Comparison of ENCODE assay signal across 1 cellular context in the genomic region with DNA sequence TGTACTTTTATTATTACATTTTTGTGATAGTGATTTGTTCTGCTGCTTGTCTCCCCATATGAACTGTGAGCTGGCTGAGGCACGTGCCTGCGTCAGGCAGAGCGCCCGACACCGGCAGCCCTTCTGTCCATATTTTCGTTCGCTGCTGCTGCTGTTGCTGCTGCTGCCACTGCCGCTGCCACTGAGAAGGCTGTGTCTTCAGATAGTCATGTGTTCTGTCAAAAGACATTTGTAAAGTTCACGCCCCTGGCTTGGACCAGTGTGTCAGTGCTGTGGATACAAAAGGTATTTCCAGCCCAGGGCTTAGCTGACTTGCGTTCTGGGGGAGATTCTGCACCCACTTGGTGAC.
TF ChIP-seq lines count a peak whose summit lies in the region.

No MANE protein-coding gene starts in this region.

TF ChIP-seq in SK-N-SH, 30 proteins besides CTCF, POLR2A, EP300 and RAD21:
- no peak for TF ChIP-seq GATA2 (CRISPR knock-in tag; IDR thresholded peaks at IDR 0.05)
- TF ChIP-seq TEAD4 (IDR thresholded peaks at IDR 0.05; ENCODE audit: borderline replicate concordance, insufficient read depth) = no peak
- TF ChIP-seq, protein P1, sequence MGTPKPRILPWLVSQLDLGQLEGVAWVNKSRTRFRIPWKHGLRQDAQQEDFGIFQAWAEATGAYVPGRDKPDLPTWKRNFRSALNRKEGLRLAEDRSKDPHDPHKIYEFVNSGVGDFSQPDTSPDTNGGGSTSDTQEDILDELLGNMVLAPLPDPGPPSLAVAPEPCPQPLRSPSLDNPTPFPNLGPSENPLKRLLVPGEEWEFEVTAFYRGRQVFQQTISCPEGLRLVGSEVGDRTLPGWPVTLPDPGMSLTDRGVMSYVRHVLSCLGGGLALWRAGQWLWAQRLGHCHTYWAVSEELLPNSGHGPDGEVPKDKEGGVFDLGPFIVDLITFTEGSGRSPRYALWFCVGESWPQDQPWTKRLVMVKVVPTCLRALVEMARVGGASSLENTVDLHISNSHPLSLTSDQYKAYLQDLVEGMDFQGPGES (IDR thresholded peaks at IDR 0.05; ENCODE audit: low read depth, low read length) = no peak
- no peak for TF ChIP-seq FOXM1 (IDR thresholded peaks at IDR 0.05; ENCODE audit: low read depth)
- no peak for TF ChIP-seq NRF1 (IDR thresholded peaks at IDR 0.05; ENCODE audit: low read depth, low read length)
- TF ChIP-seq, protein P2, sequence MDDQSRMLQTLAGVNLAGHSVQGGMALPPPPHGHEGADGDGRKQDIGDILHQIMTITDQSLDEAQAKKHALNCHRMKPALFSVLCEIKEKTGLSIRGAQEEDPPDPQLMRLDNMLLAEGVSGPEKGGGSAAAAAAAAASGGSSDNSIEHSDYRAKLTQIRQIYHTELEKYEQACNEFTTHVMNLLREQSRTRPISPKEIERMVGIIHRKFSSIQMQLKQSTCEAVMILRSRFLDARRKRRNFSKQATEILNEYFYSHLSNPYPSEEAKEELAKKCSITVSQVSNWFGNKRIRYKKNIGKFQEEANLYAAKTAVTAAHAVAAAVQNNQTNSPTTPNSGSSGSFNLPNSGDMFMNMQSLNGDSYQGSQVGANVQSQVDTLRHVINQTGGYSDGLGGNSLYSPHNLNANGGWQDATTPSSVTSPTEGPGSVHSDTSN (IDR thresholded peaks at IDR 0.05) = no peak
- TF ChIP-seq, protein P3, sequence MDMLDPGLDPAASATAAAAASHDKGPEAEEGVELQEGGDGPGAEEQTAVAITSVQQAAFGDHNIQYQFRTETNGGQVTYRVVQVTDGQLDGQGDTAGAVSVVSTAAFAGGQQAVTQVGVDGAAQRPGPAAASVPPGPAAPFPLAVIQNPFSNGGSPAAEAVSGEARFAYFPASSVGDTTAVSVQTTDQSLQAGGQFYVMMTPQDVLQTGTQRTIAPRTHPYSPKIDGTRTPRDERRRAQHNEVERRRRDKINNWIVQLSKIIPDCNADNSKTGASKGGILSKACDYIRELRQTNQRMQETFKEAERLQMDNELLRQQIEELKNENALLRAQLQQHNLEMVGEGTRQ (IDR thresholded peaks at IDR 0.05; ENCODE audit: borderline replicate concordance, low read depth, low read length) = no peak
- TF ChIP-seq RXRA (IDR thresholded peaks at IDR 0.05; ENCODE audit: borderline replicate concordance, low read depth) = no peak
- TF ChIP-seq GABPA (IDR thresholded peaks at IDR 0.05; ENCODE audit: low read depth) = no peak
- TF ChIP-seq, protein P4, sequence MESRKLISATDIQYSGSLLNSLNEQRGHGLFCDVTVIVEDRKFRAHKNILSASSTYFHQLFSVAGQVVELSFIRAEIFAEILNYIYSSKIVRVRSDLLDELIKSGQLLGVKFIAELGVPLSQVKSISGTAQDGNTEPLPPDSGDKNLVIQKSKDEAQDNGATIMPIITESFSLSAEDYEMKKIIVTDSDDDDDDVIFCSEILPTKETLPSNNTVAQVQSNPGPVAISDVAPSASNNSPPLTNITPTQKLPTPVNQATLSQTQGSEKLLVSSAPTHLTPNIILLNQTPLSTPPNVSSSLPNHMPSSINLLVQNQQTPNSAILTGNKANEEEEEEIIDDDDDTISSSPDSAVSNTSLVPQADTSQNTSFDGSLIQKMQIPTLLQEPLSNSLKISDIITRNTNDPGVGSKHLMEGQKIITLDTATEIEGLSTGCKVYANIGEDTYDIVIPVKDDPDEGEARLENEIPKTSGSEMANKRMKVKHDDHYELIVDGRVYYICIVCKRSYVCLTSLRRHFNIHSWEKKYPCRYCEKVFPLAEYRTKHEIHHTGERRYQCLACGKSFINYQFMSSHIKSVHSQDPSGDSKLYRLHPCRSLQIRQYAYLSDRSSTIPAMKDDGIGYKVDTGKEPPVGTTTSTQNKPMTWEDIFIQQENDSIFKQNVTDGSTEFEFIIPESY (IDR thresholded peaks at IDR 0.05; ENCODE audit: borderline replicate concordance, low read depth) = no peak
- TF ChIP-seq POLR2AphosphoS5 (IDR thresholded peaks at IDR 0.05; ENCODE audit: low read depth, low read length) = no peak
- TF ChIP-seq, protein P5, sequence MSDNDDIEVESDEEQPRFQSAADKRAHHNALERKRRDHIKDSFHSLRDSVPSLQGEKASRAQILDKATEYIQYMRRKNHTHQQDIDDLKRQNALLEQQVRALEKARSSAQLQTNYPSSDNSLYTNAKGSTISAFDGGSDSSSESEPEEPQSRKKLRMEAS (IDR thresholded peaks at IDR 0.05; ENCODE audit: low read depth) = no peak
- no peak for TF ChIP-seq TAF1 (IDR thresholded peaks at IDR 0.05; ENCODE audit: borderline replicate concordance, low read depth, low read length)
- no peak for TF ChIP-seq TCF12 (IDR thresholded peaks at IDR 0.05)
